In the genomic region with DNA sequence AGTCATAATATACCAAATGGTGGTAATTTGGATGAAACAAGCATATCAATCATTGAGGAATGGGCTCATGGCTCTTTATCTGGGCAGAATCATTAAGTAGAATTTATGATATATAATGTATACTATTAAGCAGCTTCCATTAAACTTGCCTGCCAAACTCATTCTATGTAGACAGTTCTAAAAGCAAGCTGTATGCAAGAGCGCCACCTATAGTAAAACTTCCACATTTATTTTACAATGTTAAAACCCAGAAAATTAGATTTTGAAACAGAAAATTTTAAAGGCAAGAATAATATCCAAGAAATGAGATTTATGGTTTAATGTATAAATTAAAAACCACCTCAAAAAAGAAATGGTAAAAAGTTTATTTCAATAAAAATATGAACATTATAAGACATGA, we compare ENCODE assay signal across 8 cellular contexts.
DNase-seq lines count a peak whose midpoint lies in the region; ATAC-seq, FAIRE-seq and TF ChIP-seq lines count a peak whose summit lies in the region.

No MANE protein-coding gene starts in this region.

- H3K27me3 ChIP-seq in HL-60 (ENCODE audit: insufficient read depth, poor library complexity, severe bottlenecking) (no peaks in the 10 kb centered on the region), transverse colon (no peaks in the 10 kb centered on the region)

- H3K4me3 ChIP-seq in HL-60 (replicated peaks; ENCODE audit: insufficient read depth, low read length) (no peak overlapping the region), fibroblast of villous mesenchyme (ENCODE audit: low read depth, low read length) (no peak overlapping the region), transverse colon (no peak overlapping the region)

- TF ChIP-seq EP300 in transverse colon (IDR thresholded peaks at IDR 0.05; ENCODE audit: low read depth): no peak

- no peaks in the 10 kb centered on the region for H3K4me1 ChIP-seq in transverse colon

- in situ Hi-C loops in transverse colon (cut with MboI; ENCODE audit: low pct_ligation_motif_present in 1 of 4, low pct_unique_long_range_greater_than_20kb in 1 of 4, low sequenced_read_pairs in 3 of 4): no loop called here

- H3K9me3 ChIP-seq in transverse colon: no peaks in the 10 kb centered on the region

- no peak for FAIRE-seq in H54 (lab: Jason Lieb, UNC)

- no peaks in the 10 kb centered on the region for H3K36me3 ChIP-seq in transverse colon

- H3K27ac ChIP-seq in HL-60 (replicated peaks) (no peak overlapping the region), transverse colon (no peak overlapping the region)

- intact Hi-C loops in transverse colon (cut with DNase I; ENCODE audit: low total_unique reads): no loop called here

- TF ChIP-seq POLR2A in transverse colon (IDR thresholded peaks at IDR 0.05) (no peak), H54 (IDR thresholded peaks at IDR 0.05; ENCODE audit: low read depth, low read length) (no peak)

- no peak for ATAC-seq in GM19395 (IDR thresholded peaks at IDR 0.05; ENCODE audit: unreplicated experiment)

- WGBS in transverse colon (ENCODE audit: low coverage in 1 of 2), 2 donors: 14% methylated on average over 1 of the region's 1 CpG

- TF ChIP-seq CTCF in HL-60 (IDR thresholded peaks at IDR 0.05; ENCODE audit: insufficient read depth, low read length) (peak; percentile 16), fibroblast of villous mesenchyme (IDR thresholded peaks at IDR 0.05; ENCODE audit: insufficient read depth, low read depth, low read length) (peak; percentile 59), transverse colon (IDR thresholded peaks at IDR 0.05) (peak; percentile 41 to 64 (median 56))

- DNase-seq in ELR (ENCODE audit: low read depth) (peak; percentile 62), HL-60 (ENCODE audit: low read depth in 1 of 2, low spot score in 1 of 2) (peak in 1 of 2 experiments; percentile 17), RPMI7951 (ENCODE audit: low read depth) (peak; percentile 12), fibroblast of villous mesenchyme (ENCODE audit: low read depth) (peak; percentile 19), transverse colon (no peak), SHP77 treated with DMSO at 0.1 percent for 48 hours (lab: John Stamatoyannopoulos, UW) (no peak), H54 (ENCODE audit: insufficient read length, low spot score) (no peak)

Comparison
In these comparisons a context has a peak if more than half of its experiments do, and no peak if none do; other contexts are left out.
1. DNase-seq: peak in ELR (single experiment), RPMI7951 (single experiment) and fibroblast of villous mesenchyme (single experiment); none in transverse colon (single experiment), SHP77 treated with DMSO at 0.1 percent for 48 hours (single experiment) and H54 (single experiment).
2. Peak in every context shown above with its lines, with median percentiles within 50 percentile points of each other: CTCF ChIP-seq.